1 cellular context compared by ENCODE assay signal in genomic region chr5:173581408-173582197, GRCh38.
A peak's percentile ranks its signal among the peaks of the same experiment; 100 is the strongest.
TF ChIP-seq lines count a peak whose summit lies in the region.

No MANE protein-coding gene starts in this region.

TF ChIP-seq in K562, 482 proteins besides CTCF, POLR2A, EP300 and RAD21 (continued from another document and continues in another):
- peak; percentile 37; the same call in 1 of the 2 replicates for TF ChIP-seq MGA (IDR thresholded peaks at IDR 0.05)
- peak; percentile 91 for TF ChIP-seq BHLHE40 (IDR thresholded peaks at IDR 0.05; ENCODE audit: low read length)
- 0 out of 2 replicates have a peak, but pooled peaks have one; percentile 58 for TF ChIP-seq MYC (IDR thresholded peaks at IDR 0.05; ENCODE audit: low read depth, low read length)
- no peak for TF ChIP-seq MYC (CRISPR knock-in tag; IDR thresholded peaks at IDR 0.05; ENCODE audit: borderline replicate concordance, low read depth)
- TF ChIP-seq MNT (conservative IDR thresholded peaks at IDR 0.05): peak; percentile 50
- TF ChIP-seq MAX (CRISPR knock-in tag; IDR thresholded peaks at IDR 0.05): peak; percentile 54
- peak; percentile 36; the same call in 1 of the 2 replicates for TF ChIP-seq USF2 (CRISPR knock-in tag; IDR thresholded peaks at IDR 0.05)
- TF ChIP-seq E2F6 (IDR thresholded peaks at IDR 0.05; ENCODE audit: borderline replicate concordance in 1 of 2, extremely low read depth in 1 of 2, insufficient read depth in 1 of 2, insufficient read length in 1 of 2, low read depth in 1 of 2, low read length in 1 of 2, poor library complexity in 1 of 2, severe bottlenecking in 1 of 2): peak in 1 of 2 experiments; percentile 81
- no peak for TF ChIP-seq FOXA3 (CRISPR knock-in tag; conservative IDR thresholded peaks at IDR 0.05 in 1 of 2, IDR thresholded peaks at IDR 0.05 in 1 of 2)
- TF ChIP-seq PBX2 (CRISPR knock-in tag; IDR thresholded peaks at IDR 0.05; ENCODE audit: low read depth): no peak
- TF ChIP-seq PBX2 (tag; conservative IDR thresholded peaks at IDR 0.05; ENCODE audit: low read depth): peak; percentile 29; the same call in 1 of the 2 replicates
- TF ChIP-seq RB1 (IDR thresholded peaks at IDR 0.05; ENCODE audit: low read depth): peak; percentile 47; the same call in 1 of the 2 replicates
- no peak for TF ChIP-seq ZFP36 (IDR thresholded peaks at IDR 0.05; ENCODE audit: low read depth, low read length, partially characterized antibody)
- TF ChIP-seq ZNF318 (IDR thresholded peaks at IDR 0.05; ENCODE audit: borderline replicate concordance in 1 of 2, low read depth in 1 of 2): no peak
- TF ChIP-seq CTCFL (IDR thresholded peaks at IDR 0.05; ENCODE audit: borderline replicate concordance, insufficient read depth, low read depth, low read length, poor library complexity, severe bottlenecking): peak; percentile 16
- peak; percentile 65 for TF ChIP-seq SMC3 (conservative IDR thresholded peaks at IDR 0.05; ENCODE audit: insufficient read depth, low read depth, low read length)
- TF ChIP-seq L3MBTL2 (IDR thresholded peaks at IDR 0.05): peak; percentile 46; the same call in 1 of the 2 replicates
- no peak for TF ChIP-seq ZEB2 (IDR thresholded peaks at IDR 0.05)
